In genomic region chr17:68057531-68057952, GRCh38 we compare ENCODE assay signal across 8 cellular contexts. TPM values are rescaled to one million over a fixed set of nuclear protein-coding genes. Genes with fewer than 3 reads are reported as not detected.
DNase-seq lines count a peak whose midpoint lies in the region; ATAC-seq, FAIRE-seq and TF ChIP-seq lines count a peak whose summit lies in the region.

No MANE protein-coding gene starts in this region.

- intact Hi-C loops in aorta (cut with DNase I): no loop called here

- TF ChIP-seq CTCF in A549 (IDR thresholded peaks at IDR 0.05) (peak; percentile 67), GM13976 (IDR thresholded peaks at IDR 0.05; ENCODE audit: borderline replicate concordance, control extremely low read depth, extremely low read depth, insufficient read depth, missing control alignments) (peak; percentile 22), progenitor cell of endocrine pancreas (IDR thresholded peaks at IDR 0.05; ENCODE audit: unreplicated experiment) (peak; percentile 42)

- H3K27me3 ChIP-seq in H7 (ENCODE audit: control insufficient read depth, insufficient read depth, low read length): no peaks in the 10 kb centered on the region
- no peaks in the 10 kb centered on the region for H3K27me3 ChIP-seq in aorta (ENCODE audit: control insufficient read depth in 1 of 2, insufficient read depth in 2 of 2, low read length in 1 of 2)

- H3K27ac Mint-ChIP-seq in T-helper 17 cell (no peak overlapping the region), progenitor cell of endocrine pancreas (no peak overlapping the region)
- peak overlapping the region; percentile 70 for H3K27ac Mint-ChIP-seq in central memory CD8-positive, alpha-beta T cell (ENCODE audit: low read depth)

- POLR2A ChIA-PET in A549 (lab: Yijun Ruan, JAX): no interaction called here

- H3K4me3 ChIP-seq in A549: no peak overlapping the region
- H3K4me3 ChIP-seq in H7 (ENCODE audit: insufficient read depth, low read depth, low read length): no peak overlapping the region
- no peak overlapping the region for H3K4me3 ChIP-seq in aorta (ENCODE audit: low read length in 2 of 2)

- TF ChIP-seq EP300 in A549 (IDR thresholded peaks at IDR 0.05): no peak

- no peak overlapping the region for H3K4me2 ChIP-seq in A549

- FAIRE-seq in A549 (lab: Jason Lieb, UNC): no peak

- no peak overlapping the region for H3K27ac ChIP-seq in A549
- no peak overlapping the region for H3K27ac ChIP-seq in aorta (ENCODE audit: low read depth in 1 of 2, low read length in 2 of 2)

- WGBS in A549 (ENCODE audit: missing lambda C conversion rate): 23% methylated on average over 4 of the region's 4 CpGs
- WGBS in aorta, 2 donors: 49 to 61% methylated on average over 4 of the region's 4 CpGs

- H3K4me3 Mint-ChIP-seq in T-helper 17 cell (no peak overlapping the region), progenitor cell of endocrine pancreas (ENCODE audit: low read depth) (no peak overlapping the region)
- no peak overlapping the region for H3K4me3 Mint-ChIP-seq in central memory CD8-positive, alpha-beta T cell

- H3K9me3 ChIP-seq in A549 (no peaks in the 10 kb centered on the region), T-helper 17 cell (ENCODE audit: control insufficient read depth, low read length, poor library complexity, severe bottlenecking) (no peaks in the 10 kb centered on the region), aorta (ENCODE audit: control insufficient read depth, low read length) (no peaks in the 10 kb centered on the region)

- H3K9me3 Mint-ChIP-seq in central memory CD8-positive, alpha-beta T cell: no peaks in the 10 kb centered on the region
- H3K9me3 Mint-ChIP-seq in progenitor cell of endocrine pancreas (ENCODE audit: low read depth): no peaks in the 10 kb centered on the region

- peak in 1 of 2 experiments; percentile 66 for DNase-seq in A549 (ENCODE audit: low read depth in 1 of 2, low spot score in 1 of 2)
- no peak for DNase-seq in GM13976 (ENCODE audit: low spot score)
- DNase-seq in T-helper 17 cell: peak in 1 of 3 donors; percentile 23
- peak; percentile 32 to 40 for DNase-seq in central memory CD8-positive, alpha-beta T cell (ENCODE audit: low spot score in 2 of 2)
- DNase-seq in progenitor cell of endocrine pancreas (ENCODE audit: low spot score, unreplicated experiment): no peak
- no peak for DNase-seq in effector CD8-positive, alpha-beta T cell (lab: John Stamatoyannopoulos, UW)
- DNase-seq in H7: no peak
- DNase-seq in aorta: no peak

- H3K27me3 Mint-ChIP-seq in T-helper 17 cell (no peaks in the 10 kb centered on the region), progenitor cell of endocrine pancreas (no peaks in the 10 kb centered on the region)
- no peaks in the 10 kb centered on the region for H3K27me3 Mint-ChIP-seq in central memory CD8-positive, alpha-beta T cell

- CTCF ChIA-PET in A549 (lab: Yijun Ruan, JAX): interaction anchor here (0.7 to 3.2 kb wide), 7 partner anchors 11 to 555 kb away, joined by 3 to 10 read pairs (median 4); no protein-coding TSS in a partner anchor

- H3K36me3 Mint-ChIP-seq in T-helper 17 cell (ENCODE audit: low read depth) (no peaks in the 10 kb centered on the region), progenitor cell of endocrine pancreas (ENCODE audit: insufficient read depth) (no peaks in the 10 kb centered on the region)
- H3K36me3 Mint-ChIP-seq in central memory CD8-positive, alpha-beta T cell (ENCODE audit: insufficient read depth): no peaks in the 10 kb centered on the region

- H3K36me3 ChIP-seq in H7 (replicated peaks; ENCODE audit: control insufficient read depth, insufficient read depth, low read length): no peaks in the 10 kb centered on the region
- H3K36me3 ChIP-seq in aorta (ENCODE audit: control insufficient read depth in 1 of 2, insufficient read depth in 2 of 2, low read length in 1 of 2): no peaks in the 10 kb centered on the region

- H3K4me1 Mint-ChIP-seq in T-helper 17 cell (peaks cover 11% of the 10 kb centered on the region), progenitor cell of endocrine pancreas (ENCODE audit: low read depth) (peaks cover 2% of the 10 kb centered on the region)
- peaks cover 7% of the 10 kb centered on the region for H3K4me1 Mint-ChIP-seq in central memory CD8-positive, alpha-beta T cell

- ATAC-seq in A549: peak; percentile 84 to 86
- ATAC-seq in T-helper 17 cell: peak; percentile 71
- peak; percentile 67 for ATAC-seq in central memory CD8-positive, alpha-beta T cell (replicated peaks; ENCODE audit: extremely low read depth, poor library complexity, severe bottlenecking)
- no peak for ATAC-seq in aorta (ENCODE audit: low FRiP score)

- peak; percentile 60 to 64 for TF ChIP-seq RAD21 in A549 (conservative IDR thresholded peaks at IDR 0.05 in 1 of 2, IDR thresholded peaks at IDR 0.05 in 1 of 2)

- in situ Hi-C loops in GM13976 (cut with MboI; ENCODE audit: low sequenced_read_pairs, unreplicated experiment): no loop called here

- H3K4me1 ChIP-seq in A549 (no peaks in the 10 kb centered on the region; the same call in 2 of the 3 replicates), aorta (ENCODE audit: control insufficient read depth in 1 of 2, insufficient read depth in 2 of 2, low read length in 2 of 2) (peaks cover 0 to 3% of the 10 kb centered on the region in 2 donors)

- TF ChIP-seq POLR2A in A549 (IDR thresholded peaks at IDR 0.05; ENCODE audit: low read length): no peak

TF ChIP-seq in A549, 52 proteins besides CTCF, POLR2A, EP300 and RAD21:
- no peak for TF ChIP-seq RARB (CRISPR knock-in tag; IDR thresholded peaks at IDR 0.05)
- 0 out of 2 replicates have a peak, but pooled peaks have one; percentile 46 for TF ChIP-seq TFCP2L1 (CRISPR knock-in tag; IDR thresholded peaks at IDR 0.05)
- no peak for TF ChIP-seq NFE2L2 (conservative IDR thresholded peaks at IDR 0.05; ENCODE audit: low read length)
- TF ChIP-seq FOSB (CRISPR knock-in tag; IDR thresholded peaks at IDR 0.05): no peak
- TF ChIP-seq SMC3 (IDR thresholded peaks at IDR 0.05): peak; percentile 52
- TF ChIP-seq ZFP36 (IDR thresholded peaks at IDR 0.05; ENCODE audit: borderline replicate concordance, partially characterized antibody): peak; percentile 97
TF ChIP-seq in A549: peak in this region for 3.

RNA-seq across cellular contexts. Expression of gene KPNA2, which starts 22.0 kb away (rescaled TPM):
- polyA plus RNA-seq in A549 (2011; rRNA removed) (382 and 429 TPM in 2 replicates), A549 (2017; fragmentation: RNase III; extraction: RNeasy Plus Mini Kit Qiagen cat#74134 plus additional on column Dnase treatment) (614 to 826 TPM (median 700 TPM) in 3 replicates), aorta (10 to 100 TPM in 1 of 2 donors, 1 to 10 TPM in 1; 5.8 to 11.1 TPM)
- polyA plus RNA-seq in A549 (2012; cell fraction: cytosol; rRNA removed): 307 and 329 TPM in 2 replicates
- polyA plus RNA-seq in A549 (2012; cell fraction: nucleus; rRNA removed): 276 and 345 TPM in 2 replicates
- polyA minus RNA-seq in A549 (2011; rRNA and poly(A)+ RNA removed): 495 and 508 TPM in 2 replicates
- total RNA-seq in T-helper 17 cell (10 to 100 TPM; 65.2 to 83.6 TPM), progenitor cell of endocrine pancreas (132 and 140 TPM in 2 replicates), aorta (10 to 100 TPM; 19.6 to 20.9 TPM)
- total RNA-seq in H7 (2014; rRNA removed; shearing (Covaris generic)): 390 and 410 TPM in 2 replicates

Comparison
In these comparisons a context has a peak if more than half of its experiments do, and no peak if none do; other contexts are left out.
1. DNase-seq: peak in central memory CD8-positive, alpha-beta T cell (2 of 2); none in GM13976 (single experiment), progenitor cell of endocrine pancreas (single experiment), effector CD8-positive, alpha-beta T cell (single experiment), H7 (single experiment) and aorta (0 of 2).
2. Peak in every context shown above with its lines, with median percentiles within 50 percentile points of each other: CTCF ChIP-seq.